In genomic region chr21:21268885-21269284, GRCh38 we compare ENCODE assay signal across 20 cellular contexts.
"Had no signal": no experiment of that assay in that cellular context is flagged by ENCODE, and none has a peak within 500 bp of the region (broad histone marks: within the 10 kb centered on the region; RNA-seq: fewer than 3 reads in every experiment).

No MANE protein-coding gene starts in this region.

- H3K9me3 ChIP-seq: mucosa of descending colon, ovary, right atrium auricular region, right lobe of liver, tibial nerve, uterus had no signal

- H3K4me3 ChIP-seq: left ventricle myocardium inferior, lung, mucosa of descending colon, ovary, right atrium auricular region, right lobe of liver, smooth muscle cell, tibial nerve, uterus had no signal

- H3K4me1 ChIP-seq: left ventricle myocardium inferior, right atrium auricular region, right lobe of liver, tibial nerve, uterus had no signal

- ATAC-seq: mucosa of descending colon; naive thymus-derived CD4-positive, alpha-beta T cell; natural killer cell treated with Interleukin-12 subunit alpha and Interleukin-12 subunit beta and Interleukin-15 and Interleukin-18, amount 100 ng/mL, for 72 hours; stimulated activated memory B cell treated with anti-CD40 and anti-IgM and Interleukin-4, amounts not matched to agents 10 μg/mL and 1 μg/mL and 100 μg/mL, for 72 hours; stimulated activated naive CD8-positive, alpha-beta T cell treated with anti-CD3 and anti-CD28 coated beads, Interleukin-15, amount 100 ng/mL, for 72 hours had no signal

- H3K27ac ChIP-seq: left ventricle myocardium inferior, ovary, right atrium auricular region, right lobe of liver, uterus had no signal

- H3K27me3 ChIP-seq: ovary, right atrium auricular region, right lobe of liver, tibial nerve, uterus had no signal

- H3K4me2 ChIP-seq: smooth muscle cell had no signal

- H3K36me3 ChIP-seq: left ventricle myocardium inferior, ovary, right atrium auricular region, right lobe of liver, tibial nerve, uterus had no signal

- DNase-seq: islet precursor cell; left ventricle myocardium inferior; midbrain; mucosa of descending colon; naive thymus-derived CD4-positive, alpha-beta T cell; ovary; right lobe of liver; stimulated activated CD4-positive, alpha-beta T cell treated with anti-CD3 and anti-CD28 coated beads, Interleukin-1b, Interleukin-23, amount 100 ng/mL, for 48 hours; stimulated activated CD4-positive, alpha-beta T cell treated with anti-CD3 and anti-CD28 coated beads, Interleukin-2, amount 100 ng/mL, for 48 hours; stimulated activated CD4-positive, alpha-beta T cell treated with anti-CD3 and anti-CD28 coated beads, Interleukin-4, amount 100 ng/mL, for 4 hours; stimulated activated CD8-positive, alpha-beta memory T cell treated with anti-CD3 and anti-CD28 coated beads, Interleukin-4, amount 100 ng/mL, for 48 hours; stimulated activated naive CD4-positive, alpha-beta T cell treated with Interleukin-2 at 50 U/mL for 16 hours; stimulated activated naive CD8-positive, alpha-beta T cell treated with anti-CD3 and anti-CD28 coated beads, Interleukin-15, amount 100 ng/mL, for 72 hours; uterus had no signal
